Comparison of ENCODE assay signal across 9 cellular contexts in the genomic region with DNA sequence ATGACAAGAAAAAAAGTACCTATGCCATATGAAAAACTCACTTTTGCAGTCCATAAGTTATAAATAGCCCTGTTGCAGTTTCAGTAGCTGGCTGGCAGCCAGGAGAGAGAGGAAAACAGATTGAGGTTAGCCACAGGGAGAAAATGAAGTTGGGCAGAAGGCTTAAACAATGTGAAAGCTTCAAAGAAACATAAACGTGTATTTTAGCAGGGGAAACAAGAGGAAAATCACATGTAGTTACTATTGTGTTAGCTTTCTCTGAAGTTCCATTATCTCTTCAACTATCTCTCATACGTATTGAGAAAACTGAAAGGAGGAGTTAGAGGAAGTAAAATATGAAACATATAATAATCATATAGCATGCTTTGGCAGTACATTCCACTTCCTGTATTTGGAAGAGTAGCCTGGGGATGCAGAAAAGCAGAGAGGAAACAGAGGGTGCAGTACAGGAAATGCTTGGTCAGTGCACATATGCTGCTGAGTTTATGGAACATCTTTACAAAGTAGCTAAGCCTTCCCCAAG.
A peak's percentile ranks its signal among the peaks of the same experiment; 100 is the strongest.
DNase-seq lines count a peak whose midpoint lies in the region; ATAC-seq and TF ChIP-seq lines count a peak whose summit lies in the region.
"Had no signal": no experiment of that assay in that cellular context is flagged by ENCODE, and none has a peak within 500 bp of the region (broad histone marks: within the 10 kb centered on the region; RNA-seq: fewer than 3 reads in every experiment).

No MANE protein-coding gene starts in this region.

- no peak overlapping the region for H4K91ac ChIP-seq in H9 (ENCODE audit: insufficient read length, low read depth, low read length)

- WGBS in H9 (ENCODE audit: extremely low coverage, insufficient read length, low lambda C conversion rate) = no CpG with 5 or more reads among the region's 2 CpGs

- DNase-seq in activated CD4-positive, alpha-beta T cell treated with anti-CD3 and anti-CD28 coated beads for 24 hours (ENCODE audit: low read depth in 2 of 2) = peak; percentile 3 to 15
- DNase-seq in activated CD4-positive, alpha-beta T cell treated with anti-CD3 and anti-CD28 coated beads for 4 hours = no peak
- DNase-seq in NCI-H226 (peak; percentile 26), lower lobe of right lung (no peak), H9 (no peak), MG63 (no peak)
- peak; percentile 11 for DNase-seq in activated naive CD8-positive, alpha-beta T cell treated with anti-CD3 and anti-CD28 coated beads, Interleukin-2, amount 50 U/mL, for 16 hours (ENCODE audit: low read depth, low spot score)

- H3K4me3 ChIP-seq in lower lobe of right lung = no peak overlapping the region
- no peak overlapping the region for H3K4me3 ChIP-seq in MG63

- peak; percentile 71 for ATAC-seq in HG02884 (IDR thresholded peaks at IDR 0.05; ENCODE audit: unreplicated experiment)
- peak; percentile 32 to 77 for ATAC-seq in lower lobe of right lung

- H3K36me3 ChIP-seq in lower lobe of right lung = no peaks in the 10 kb centered on the region
- no peaks in the 10 kb centered on the region for H3K36me3 ChIP-seq in MG63

- H3K4me1 Mint-ChIP-seq in H9 = no peaks in the 10 kb centered on the region

- H4K8ac ChIP-seq in H9 (replicated peaks; ENCODE audit: insufficient read length, low read depth, low read length) = no peak overlapping the region

- no peak overlapping the region for H2AK5ac ChIP-seq in H9 (ENCODE audit: insufficient read length, low read length)

- H4K5ac ChIP-seq in H9 (ENCODE audit: insufficient read length, low read depth, low read length) = no peak overlapping the region

- no peak for TF ChIP-seq CTCF in lower lobe of right lung (IDR thresholded peaks at IDR 0.05)
- no peak for TF ChIP-seq CTCF in H9 (conservative IDR thresholded peaks at IDR 0.05)

- H3K9me3 Mint-ChIP-seq in H9 = no peaks in the 10 kb centered on the region

- H2AFZ ChIP-seq in H9 (ENCODE audit: low read length) = no peak overlapping the region

- no peaks in the 10 kb centered on the region for H3K27me3 Mint-ChIP-seq in H9 (ENCODE audit: low read depth)

- no peak overlapping the region for H3T11ph ChIP-seq in H9 (ENCODE audit: low read length)

- no peak overlapping the region for H2BK5ac ChIP-seq in H9 (ENCODE audit: insufficient read length, low read length)

- H3K36me3 Mint-ChIP-seq in H9 (ENCODE audit: insufficient read depth in 1 of 3, low read depth in 3 of 3) = no peaks in the 10 kb centered on the region

- H3K27ac ChIP-seq in lower lobe of right lung (no peak overlapping the region), H9 (ENCODE audit: insufficient read length, low read depth, low read length) (no peak overlapping the region)
- H3K27ac ChIP-seq: VCaP had no signal

- no peaks in the 10 kb centered on the region for H3K79me2 ChIP-seq in H9 (ENCODE audit: insufficient read depth, low read length)

- no peak overlapping the region for H2BK20ac ChIP-seq in H9 (ENCODE audit: low read depth, low read length, poor library complexity, severe bottlenecking)

- H3K23me2 ChIP-seq in H9 (ENCODE audit: insufficient read length, low read depth, low read length, poor library complexity, severe bottlenecking) = no peaks in the 10 kb centered on the region

- H2BK12ac ChIP-seq in H9 (ENCODE audit: insufficient read length, low read depth, low read length) = no peak overlapping the region

- no peak overlapping the region for H3K4me3 Mint-ChIP-seq in H9

- no peak overlapping the region for H3K56ac ChIP-seq in H9 (ENCODE audit: insufficient read length, low read depth, low read length)

- H3K9ac ChIP-seq in H9 (ENCODE audit: extremely low read depth, insufficient read length, low read length) = no peak overlapping the region

- no peaks in the 10 kb centered on the region for H4K20me1 ChIP-seq in H9 (ENCODE audit: control insufficient read depth, insufficient read depth, insufficient read length)

- H3K23ac ChIP-seq in H9 (ENCODE audit: insufficient read length, low read depth, low read length) = no peak overlapping the region

- H3K4me2 ChIP-seq in H9 (ENCODE audit: insufficient read depth, insufficient read length, low read length) = no peak overlapping the region

- H2BK15ac ChIP-seq in H9 (ENCODE audit: low read depth, low read length) = no peak overlapping the region

- H2BK120ac ChIP-seq in H9 (ENCODE audit: low read depth, low read length, poor library complexity, severe bottlenecking) = no peak overlapping the region

- H3K9me3 ChIP-seq in lower lobe of right lung (no peaks in the 10 kb centered on the region), H9 (ENCODE audit: control insufficient read depth, low read depth, low read length) (no peaks in the 10 kb centered on the region), MG63 (no peaks in the 10 kb centered on the region)

- no peaks in the 10 kb centered on the region for H3K4me1 ChIP-seq in lower lobe of right lung
- H3K4me1 ChIP-seq in H9 (ENCODE audit: insufficient read depth, low read length) = no peaks in the 10 kb centered on the region

- H3K79me1 ChIP-seq in H9 (ENCODE audit: insufficient read depth, low read depth, low read length, poor library complexity, severe bottlenecking) = no peaks in the 10 kb centered on the region

- H3K14ac ChIP-seq in H9 (ENCODE audit: insufficient read depth, low read length) = no peak overlapping the region

- H3K27me3 ChIP-seq in lower lobe of right lung (ENCODE audit: low read depth) (no peaks in the 10 kb centered on the region), H9 (ENCODE audit: insufficient read depth, low read length) (no peaks in the 10 kb centered on the region), MG63 (no peaks in the 10 kb centered on the region)

- H3K4ac ChIP-seq in H9 (ENCODE audit: low read depth, low read length) = no peak overlapping the region

- H3K18ac ChIP-seq in H9 (ENCODE audit: insufficient read length, low read depth, low read length) = no peak overlapping the region

- H3K27ac Mint-ChIP-seq in H9 = no peak overlapping the region

- intact Hi-C loops in lower lobe of right lung (cut with DNase I) = no loop called here

Comparison
In these comparisons a context has a peak if more than half of its experiments do, and no peak if none do; other contexts are left out.
1. DNase-seq: peak in activated CD4-positive, alpha-beta T cell treated with anti-CD3 and anti-CD28 coated beads for 24 hours (2 of 2), NCI-H226 (single experiment) and activated naive CD8-positive, alpha-beta T cell treated with anti-CD3 and anti-CD28 coated beads, Interleukin-2, amount 50 U/mL, for 16 hours (single experiment); none in activated CD4-positive, alpha-beta T cell treated with anti-CD3 and anti-CD28 coated beads for 4 hours (0 of 2), lower lobe of right lung (single experiment), H9 (single experiment) and MG63 (single experiment).